8 cellular contexts compared by ENCODE assay signal in the genomic region with DNA sequence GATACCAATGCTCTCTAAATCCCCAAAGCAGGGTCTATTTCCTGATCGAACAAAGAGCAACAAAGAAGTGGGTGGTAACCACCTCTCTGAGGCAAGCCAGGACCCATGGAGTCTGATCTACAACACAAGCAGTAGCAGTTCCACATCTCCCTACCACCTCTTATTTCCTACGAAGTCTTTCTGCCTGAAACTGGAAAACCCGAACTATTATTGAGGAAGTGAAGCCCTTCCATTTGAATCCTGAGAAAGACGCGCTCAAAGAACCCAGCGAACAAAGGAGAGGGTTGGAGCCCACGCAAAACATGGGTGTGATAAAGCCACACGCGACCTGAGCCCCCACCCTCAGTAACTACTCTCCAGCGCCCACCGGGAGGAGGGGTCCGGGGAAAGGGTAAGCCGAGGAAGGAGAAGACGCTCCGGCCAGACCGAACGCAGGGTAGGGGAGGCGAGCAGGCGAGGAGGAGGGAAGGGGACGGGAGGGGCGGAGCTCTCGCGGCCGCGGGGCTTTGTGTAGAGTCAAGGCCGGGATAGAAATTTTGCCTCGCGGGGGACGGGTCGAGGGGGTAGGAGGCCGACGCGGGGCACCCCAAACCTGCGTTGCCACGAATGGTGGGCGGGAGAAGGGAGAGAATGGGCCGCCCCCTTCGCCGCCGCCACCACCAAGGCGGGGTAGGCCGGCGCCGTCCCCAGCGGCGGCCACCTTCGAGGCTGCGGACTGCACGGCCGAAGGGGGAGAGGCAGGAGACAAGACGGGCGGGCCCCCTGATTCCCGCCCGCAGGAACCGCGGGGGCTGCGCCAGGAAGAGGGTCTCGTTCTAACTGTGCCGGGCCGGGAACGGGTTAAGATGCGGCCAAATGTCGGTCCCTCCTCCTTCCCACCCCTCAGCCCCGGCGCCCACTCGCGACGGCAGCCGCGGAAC. TPM values are rescaled to one million over a fixed set of nuclear protein-coding genes. Genes with fewer than 3 reads are reported as not detected.
DNase-seq lines count a peak whose midpoint lies in the region; ATAC-seq and TF ChIP-seq lines count a peak whose summit lies in the region.

No MANE protein-coding gene starts in this region.

- no peaks in the 10 kb centered on the region for H3K27me3 ChIP-seq in kidney epithelial cell (ENCODE audit: control insufficient read depth, insufficient read depth, low read length)

- DNase-seq in GM13977 (ENCODE audit: low spot score), result peak; percentile 58
- peak; percentile 39 for DNase-seq in NCI-H1092 treated with DMSO at 0.1 percent for 48 hours (lab: John Stamatoyannopoulos, UW)
- DNase-seq in activated CD4-positive, CD25-positive, alpha-beta regulatory T cell (lab: John Stamatoyannopoulos, UW), result peak in 3 of 4 experiments; percentile 7 to 32 (median 16)
- DNase-seq in cerebellar cortex (ENCODE audit: low spot score), result peak; percentile 33
- no peak for DNase-seq in kidney epithelial cell (ENCODE audit: low read depth)
- DNase-seq in stimulated activated CD4-positive, alpha-beta T cell treated with anti-CD3 and anti-CD28 coated beads, Interleukin-15, amount 100 ng/mL, for 24 hours, result peak; percentile 68
- DNase-seq in GF-D8 (lab: John Stamatoyannopoulos, UW), result no peak

- no peaks in the 10 kb centered on the region for H3K36me3 ChIP-seq in kidney epithelial cell (ENCODE audit: control insufficient read depth, insufficient read depth, low read length)

- no peak for TF ChIP-seq CTCF in GM13977 (IDR thresholded peaks at IDR 0.05; ENCODE audit: extremely low read depth, insufficient read depth, missing control alignments)
- no peak for TF ChIP-seq CTCF in kidney epithelial cell (IDR thresholded peaks at IDR 0.05; ENCODE audit: insufficient read depth, low read length, poor library complexity, severe bottlenecking)

- H3K4me3 ChIP-seq in kidney epithelial cell (ENCODE audit: low read depth, low read length), result peak overlapping the region; percentile 80

- ATAC-seq in HG02588 (IDR thresholded peaks at IDR 0.05; ENCODE audit: unreplicated experiment), result peak; percentile 35

- in situ Hi-C loops in GM13977 (cut with MboI; ENCODE audit: low pct_unique_long_range_greater_than_20kb, low sequenced_read_pairs, unreplicated experiment), result no loop called here

RNA-seq across cellular contexts. Expression of a gene that starts 0.8 kb away (rescaled TPM):
- 113 and 139 TPM in 2 replicates for total RNA-seq in kidney epithelial cell

Comparison
In these comparisons a context has a peak if more than half of its experiments do, and no peak if none do; other contexts are left out.
1. DNase-seq: peak in GM13977 (single experiment), NCI-H1092 treated with DMSO at 0.1 percent for 48 hours (single experiment), activated CD4-positive, CD25-positive, alpha-beta regulatory T cell (3 of 4), cerebellar cortex (single experiment) and stimulated activated CD4-positive, alpha-beta T cell treated with anti-CD3 and anti-CD28 coated beads, Interleukin-15, amount 100 ng/mL, for 24 hours (single experiment); none in kidney epithelial cell (single experiment) and GF-D8 (single experiment).